In genomic region chr19:18282788-18283141, GRCh38 we compare ENCODE assay signal across 8 cellular contexts. TPM values are rescaled to one million over a fixed set of nuclear protein-coding genes. Genes with fewer than 3 reads are reported as not detected.
A peak's percentile ranks its signal among the peaks of the same experiment; 100 is the strongest.
DNase-seq lines count a peak whose midpoint lies in the region; ATAC-seq and TF ChIP-seq lines count a peak whose summit lies in the region.

No MANE protein-coding gene starts in this region.

- no peak for DNase-seq in stimulated activated effector memory CD8-positive, alpha-beta T cell treated with anti-CD3 and anti-CD28 coated beads, Interleukin-12 subunit alpha, Interleukin-12 subunit beta, amount 100 ng/mL, for 72 hours (ENCODE audit: low spot score in 2 of 2)
- no peak for DNase-seq in NCI-H2081 (lab: John Stamatoyannopoulos, UW)
- no peak for DNase-seq in NCI-H1048 (lab: John Stamatoyannopoulos, UW)
- DNase-seq in head of caudate nucleus = no peak

- H3K27ac ChIP-seq in HUES6 (ENCODE audit: low read depth, low read length) (peak overlapping the region; percentile 98; the same call in 1 of the 2 replicates), VCaP (peak overlapping the region; percentile 99), gastroesophageal sphincter (peak overlapping the region; percentile 89 to 100 (median 100))

- peaks cover 66% of the 10 kb centered on the region for H3K36me3 Mint-ChIP-seq in stimulated activated effector memory CD8-positive, alpha-beta T cell treated with anti-CD3 and anti-CD28 coated beads, Interleukin-12 subunit alpha, Interleukin-12 subunit beta, amount 100 ng/mL, for 72 hours

- intact Hi-C loops in head of caudate nucleus (cut with DNase I) = loop anchor here (2.0 kb wide), 1 partner anchor 40 kb away; the partner anchor contains the start of gene LSM4

- H3K4me1 ChIP-seq in HUES6 (ENCODE audit: control insufficient read depth, insufficient read depth, low read length) (peaks cover 32% of the 10 kb centered on the region), gastroesophageal sphincter (peaks cover 5 to 41% (median 25%) of the 10 kb centered on the region in 3 donors)

- TF ChIP-seq CTCF in VCaP (conservative IDR thresholded peaks at IDR 0.05) = no peak
- TF ChIP-seq CTCF in gastroesophageal sphincter (IDR thresholded peaks at IDR 0.05) = no peak

- H3K27ac Mint-ChIP-seq in stimulated activated effector memory CD8-positive, alpha-beta T cell treated with anti-CD3 and anti-CD28 coated beads, Interleukin-12 subunit alpha, Interleukin-12 subunit beta, amount 100 ng/mL, for 72 hours = peak overlapping the region; percentile 99

- H3K4me3 Mint-ChIP-seq in stimulated activated effector memory CD8-positive, alpha-beta T cell treated with anti-CD3 and anti-CD28 coated beads, Interleukin-12 subunit alpha, Interleukin-12 subunit beta, amount 100 ng/mL, for 72 hours = peak overlapping the region; percentile 96

- TF ChIP-seq EP300 in gastroesophageal sphincter (IDR thresholded peaks at IDR 0.05) = no peak

- no peaks in the 10 kb centered on the region for H3K9me3 Mint-ChIP-seq in stimulated activated effector memory CD8-positive, alpha-beta T cell treated with anti-CD3 and anti-CD28 coated beads, Interleukin-12 subunit alpha, Interleukin-12 subunit beta, amount 100 ng/mL, for 72 hours

- peaks cover 70% of the 10 kb centered on the region for H3K4me1 Mint-ChIP-seq in stimulated activated effector memory CD8-positive, alpha-beta T cell treated with anti-CD3 and anti-CD28 coated beads, Interleukin-12 subunit alpha, Interleukin-12 subunit beta, amount 100 ng/mL, for 72 hours

- ATAC-seq in gastroesophageal sphincter = no peak
- no peak for ATAC-seq in stimulated activated effector memory CD8-positive, alpha-beta T cell treated with anti-CD3 and anti-CD28 coated beads, Interleukin-12 subunit alpha, Interleukin-12 subunit beta, amount 100 ng/mL, for 72 hours
- no peak for ATAC-seq in GM19023 (IDR thresholded peaks at IDR 0.05; ENCODE audit: unreplicated experiment)

- no peak for TF ChIP-seq POLR2A in gastroesophageal sphincter (IDR thresholded peaks at IDR 0.05)

- peak overlapping the region; percentile 91 for H3K9ac ChIP-seq in HUES6 (ENCODE audit: low read length)

- no peaks in the 10 kb centered on the region for H3K27me3 ChIP-seq in HUES6 (ENCODE audit: control insufficient read depth, insufficient read depth, low read length)
- H3K27me3 ChIP-seq in gastroesophageal sphincter = no peaks in the 10 kb centered on the region

- 53 to 62% methylated on average over 3 to 4 of the region's 4 CpGs for WGBS in gastroesophageal sphincter (ENCODE audit: low coverage in 1 of 2), 2 donors

- H3K4me3 ChIP-seq in HUES6 (ENCODE audit: low read depth, low read length) (peak overlapping the region; percentile 72), gastroesophageal sphincter (peak overlapping the region in 1 of 2 donors; percentile 99)

- H3K36me3 ChIP-seq in HUES6 (ENCODE audit: control insufficient read depth, insufficient read depth, low read length) (peaks cover 13% of the 10 kb centered on the region), gastroesophageal sphincter (peaks cover 0 to 13% of the 10 kb centered on the region in 2 donors)

- H3K9me3 ChIP-seq in HUES6 (ENCODE audit: control insufficient read depth, insufficient read depth, low read depth, low read length) = no peaks in the 10 kb centered on the region
- no peaks in the 10 kb centered on the region for H3K9me3 ChIP-seq in gastroesophageal sphincter

RNA-seq across cellular contexts. Expression of gene JUND, which starts 1.3 kb away (rescaled TPM):
- total RNA-seq in gastroesophageal sphincter = 100 to 1,000 TPM; 241 to 573 (median 297) TPM

RNA-seq across cellular contexts. Expression of gene IQCN, which starts 8.5 kb away (rescaled TPM):
- total RNA-seq in gastroesophageal sphincter = 1 to 10 TPM in 2 of 4 donors, under 1 TPM in 2; 0.27 to 4.4 (median 1.3) TPM

RNA-seq across cellular contexts. Expression of gene LSM4, which starts 40.1 kb away (rescaled TPM):
- 100 to 1,000 TPM in 1 of 4 donors, 10 to 100 TPM in 3; 81.2 to 116 (median 94.5) TPM for total RNA-seq in gastroesophageal sphincter

RNA-seq across cellular contexts. Expression of gene PDE4C, which starts 56.5 kb away (rescaled TPM):
- 1 to 10 TPM in 1 of 4 donors, under 1 TPM in 3; 0.35 to 2.3 (median 0.53) TPM for total RNA-seq in gastroesophageal sphincter

RNA-seq across cellular contexts. Expression of gene PGPEP1, which starts 57.6 kb away (rescaled TPM):
- 10 to 100 TPM; 15.0 to 38.2 (median 23.1) TPM for total RNA-seq in gastroesophageal sphincter
